Comparison of ENCODE assay signal across 10 cellular contexts in the genomic region with DNA sequence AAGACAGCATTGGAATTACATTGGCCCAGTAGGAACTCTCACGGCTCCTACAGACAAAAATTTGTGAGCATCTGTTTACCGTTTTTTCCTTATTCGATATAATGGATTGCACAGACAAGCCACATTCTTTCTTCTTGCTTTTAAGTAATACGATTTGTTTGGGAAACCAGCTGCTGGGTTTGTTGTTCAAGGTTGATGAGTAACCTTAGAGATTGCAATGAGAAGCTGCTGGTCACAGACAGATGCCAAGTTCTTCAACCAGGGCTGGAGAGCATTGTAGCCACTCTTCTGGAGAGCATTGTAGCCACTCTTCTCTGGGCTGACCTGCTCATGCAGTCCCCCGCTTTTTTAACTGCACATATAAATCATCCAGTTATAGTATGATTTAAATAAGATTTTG. TPM values are rescaled to one million over a fixed set of nuclear protein-coding genes. Genes with fewer than 3 reads are reported as not detected.
DNase-seq lines count a peak whose midpoint lies in the region; ATAC-seq and TF ChIP-seq lines count a peak whose summit lies in the region.
"Had no signal": no experiment of that assay in that cellular context is flagged by ENCODE, and none has a peak within 500 bp of the region (broad histone marks: within the 10 kb centered on the region; RNA-seq: fewer than 3 reads in every experiment).

No MANE protein-coding gene starts in this region.

- H3K79me2 ChIP-seq in hepatocyte: peaks cover 36% of the 10 kb centered on the region

- 66% methylated on average over 5 of the region's 5 CpGs for WGBS in hepatocyte (ENCODE audit: low lambda C conversion rate, missing lambda C conversion rate)

- no peak for TF ChIP-seq CTCF in hepatocyte (IDR thresholded peaks at IDR 0.05; ENCODE audit: poor library complexity)

- DNase-seq in T-helper 1 cell (no peak), hepatocyte (ENCODE audit: low spot score) (peak; percentile 23), CD1c-positive myeloid dendritic cell (ENCODE audit: extremely low spot score) (no peak), dermis blood vessel endothelial cell (no peak)
- DNase-seq in activated naive CD8-positive, alpha-beta T cell treated with anti-CD3 and anti-CD28 coated beads for 36 hours: no peak
- DNase-seq: NCI-H2107 had no signal

- H3K4me2 ChIP-seq in hepatocyte (no peak overlapping the region), skeletal muscle satellite cell (ENCODE audit: low read length) (peak overlapping the region; percentile 92)

- H3K27ac ChIP-seq in hepatocyte: peak overlapping the region; percentile 75

- peak overlapping the region; percentile 79 for H2AFZ ChIP-seq in hepatocyte

- peaks cover 6% of the 10 kb centered on the region for H3K4me1 ChIP-seq in hepatocyte (ENCODE audit: insufficient read depth)
- H3K4me1 ChIP-seq in skeletal muscle satellite cell (ENCODE audit: control insufficient read depth, insufficient read depth, low read length): peaks cover 17% of the 10 kb centered on the region

- no peaks in the 10 kb centered on the region for H4K20me1 ChIP-seq in hepatocyte (ENCODE audit: insufficient read depth, poor library complexity, severe bottlenecking)

- H3K4me3 ChIP-seq in hepatocyte: no peak overlapping the region
- H3K4me3 ChIP-seq in skeletal muscle satellite cell (ENCODE audit: low read length): no peak overlapping the region

- peaks cover 27% of the 10 kb centered on the region for H3K4me1 Mint-ChIP-seq in T-helper 1 cell treated with Interleukin-12 subunit alpha and Interleukin-12 subunit beta and Interleukin-4 antibody, amounts not matched to agents 30 μg/mL and 1 μg/mL, for 36 hours (ENCODE audit: low read depth)
- peaks cover 33% of the 10 kb centered on the region for H3K4me1 Mint-ChIP-seq in activated naive CD8-positive, alpha-beta T cell treated with anti-CD3 and anti-CD28 coated beads for 36 hours

- H3K36me3 Mint-ChIP-seq in T-helper 1 cell treated with Interleukin-12 subunit alpha and Interleukin-12 subunit beta and Interleukin-4 antibody, amounts not matched to agents 30 μg/mL and 1 μg/mL, for 36 hours (ENCODE audit: low read depth): no peaks in the 10 kb centered on the region
- H3K36me3 Mint-ChIP-seq in activated naive CD8-positive, alpha-beta T cell treated with anti-CD3 and anti-CD28 coated beads for 36 hours: peaks cover 7% of the 10 kb centered on the region

- no peaks in the 10 kb centered on the region for H3K9me3 Mint-ChIP-seq in T-helper 1 cell treated with Interleukin-12 subunit alpha and Interleukin-12 subunit beta and Interleukin-4 antibody, amounts not matched to agents 30 μg/mL and 1 μg/mL, for 36 hours
- H3K9me3 Mint-ChIP-seq in activated naive CD8-positive, alpha-beta T cell treated with anti-CD3 and anti-CD28 coated beads for 36 hours: no peaks in the 10 kb centered on the region

- no peak overlapping the region for H3K9ac ChIP-seq in skeletal muscle satellite cell (ENCODE audit: low read depth, low read length)

- ATAC-seq in esophagus mucosa: no peak

- H3K9me3 ChIP-seq in hepatocyte (ENCODE audit: low read depth): no peaks in the 10 kb centered on the region
- H3K9me3 ChIP-seq in skeletal muscle satellite cell (replicated peaks; ENCODE audit: low read length): no peaks in the 10 kb centered on the region
- H3K9me3 ChIP-seq: BLaER1 treated with 17β-estradiol and CSF1 and Interleukin-3, amounts not matched to agents 10 nM and 100 nM had no signal

- H3K9me2 ChIP-seq in hepatocyte (replicated peaks; ENCODE audit: insufficient read depth): no peaks in the 10 kb centered on the region

- peak overlapping the region; percentile 83 for H3K4me3 Mint-ChIP-seq in T-helper 1 cell treated with Interleukin-12 subunit alpha and Interleukin-12 subunit beta and Interleukin-4 antibody, amounts not matched to agents 30 μg/mL and 1 μg/mL, for 36 hours
- peak overlapping the region; percentile 88 for H3K4me3 Mint-ChIP-seq in activated naive CD8-positive, alpha-beta T cell treated with anti-CD3 and anti-CD28 coated beads for 36 hours

- H3K27me3 ChIP-seq in hepatocyte: no peaks in the 10 kb centered on the region
- H3K27me3 ChIP-seq in skeletal muscle satellite cell (ENCODE audit: control insufficient read depth, insufficient read depth, low read length): peaks cover 8% of the 10 kb centered on the region

- H3K27ac Mint-ChIP-seq in T-helper 1 cell treated with Interleukin-12 subunit alpha and Interleukin-12 subunit beta and Interleukin-4 antibody, amounts not matched to agents 30 μg/mL and 1 μg/mL, for 36 hours: no peak overlapping the region
- no peak overlapping the region for H3K27ac Mint-ChIP-seq in activated naive CD8-positive, alpha-beta T cell treated with anti-CD3 and anti-CD28 coated beads for 36 hours

- peaks cover 49% of the 10 kb centered on the region for H3K27me3 Mint-ChIP-seq in T-helper 1 cell treated with Interleukin-12 subunit alpha and Interleukin-12 subunit beta and Interleukin-4 antibody, amounts not matched to agents 30 μg/mL and 1 μg/mL, for 36 hours (ENCODE audit: low read depth)
- peaks cover 12% of the 10 kb centered on the region for H3K27me3 Mint-ChIP-seq in activated naive CD8-positive, alpha-beta T cell treated with anti-CD3 and anti-CD28 coated beads for 36 hours

- H3K36me3 ChIP-seq in hepatocyte (replicated peaks; ENCODE audit: insufficient read depth, low read depth): no peaks in the 10 kb centered on the region
- H3K36me3 ChIP-seq in skeletal muscle satellite cell (ENCODE audit: insufficient read depth, low read length): no peaks in the 10 kb centered on the region

RNA-seq across cellular contexts. Expression of a gene that starts 1.4 kb away (rescaled TPM):
- 10 to 100 TPM; 46.8 to 48.6 TPM for total RNA-seq in activated naive CD8-positive, alpha-beta T cell treated with anti-CD3 and anti-CD28 coated beads for 36 hours
- 34.8 and 36.1 TPM in 2 replicates for total RNA-seq in hepatocyte
- 31.9 and 36.2 TPM in 2 replicates for polyA plus RNA-seq in hepatocyte
- 26.4 and 45.4 TPM in 2 replicates for total RNA-seq in skeletal muscle satellite cell (2012; rRNA removed)
- total RNA-seq in dermis blood vessel endothelial cell: 44.4 and 45.4 TPM in 2 replicates
- total RNA-seq in esophagus mucosa: 26.5 TPM

RNA-seq across cellular contexts. Expression of a gene that starts 26.8 kb away (rescaled TPM):
- total RNA-seq in activated naive CD8-positive, alpha-beta T cell treated with anti-CD3 and anti-CD28 coated beads for 36 hours: 10 to 100 TPM; 20.3 to 23.1 TPM
- total RNA-seq in hepatocyte: 6.5 and 6.9 TPM in 2 replicates
- 3.0 and 5.2 TPM in 2 replicates for polyA plus RNA-seq in hepatocyte
- 8.3 and 13.4 TPM in 2 replicates for total RNA-seq in skeletal muscle satellite cell (2012; rRNA removed)
- total RNA-seq in dermis blood vessel endothelial cell: 5.3 and 6.5 TPM in 2 replicates
- 4.8 TPM for total RNA-seq in esophagus mucosa
